Comparison of ENCODE assay signal across 19 cellular contexts in the genomic region with DNA sequence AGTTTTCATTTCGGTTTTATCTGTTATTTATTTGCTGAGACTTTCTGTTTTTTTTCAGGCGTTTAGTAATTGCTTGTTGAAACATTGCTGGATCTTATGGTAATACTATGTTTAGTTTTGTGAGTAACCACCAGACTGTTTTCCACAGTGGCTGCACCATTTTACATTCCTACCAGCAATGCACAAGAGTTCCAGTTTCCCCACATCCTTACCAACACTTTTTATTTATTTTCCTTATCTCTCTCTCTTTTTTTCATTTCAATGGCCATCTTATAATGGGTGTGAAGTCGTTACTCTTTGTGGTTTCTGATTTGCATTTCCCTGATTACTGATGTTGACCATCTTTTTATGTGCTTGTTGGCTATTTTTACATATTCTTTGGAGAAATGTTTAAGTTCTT. TPM values are rescaled to one million over a fixed set of nuclear protein-coding genes. Genes with fewer than 3 reads are reported as not detected.
DNase-seq lines count a peak whose midpoint lies in the region; ATAC-seq and TF ChIP-seq lines count a peak whose summit lies in the region.
"Had no signal": no experiment of that assay in that cellular context is flagged by ENCODE, and none has a peak within 500 bp of the region (broad histone marks: within the 10 kb centered on the region; RNA-seq: fewer than 3 reads in every experiment).

No MANE protein-coding gene starts in this region.

- TF ChIP-seq POLR2A in uterus (IDR thresholded peaks at IDR 0.05) = no peak

- H4K20me1 ChIP-seq in H9 (ENCODE audit: control insufficient read depth, insufficient read depth, insufficient read length) = no peaks in the 10 kb centered on the region

- no peaks in the 10 kb centered on the region for H3K36me3 ChIP-seq in uterus
- H3K36me3 ChIP-seq: breast epithelium had no signal

- no peak for TF ChIP-seq CTCF in CD4-positive, alpha-beta T cell (IDR thresholded peaks at IDR 0.05)
- TF ChIP-seq CTCF in H9 (conservative IDR thresholded peaks at IDR 0.05) (no peak), uterus (IDR thresholded peaks at IDR 0.05) (no peak)

- no peak overlapping the region for H3K9ac ChIP-seq in H9 (ENCODE audit: extremely low read depth, insufficient read length, low read length)
- H3K9ac ChIP-seq: SK-N-SH had no signal

- peaks cover 33% of the 10 kb centered on the region for H3K36me3 Mint-ChIP-seq in CD4-positive, alpha-beta T cell (ENCODE audit: low read depth)
- H3K36me3 Mint-ChIP-seq in H9 (ENCODE audit: insufficient read depth in 1 of 3, low read depth in 3 of 3) (peaks cover 12 to 24% (median 14%) of the 10 kb centered on the region in 3 experiments), memory B cell (peaks cover 12% of the 10 kb centered on the region)
- peaks cover 16% of the 10 kb centered on the region for H3K36me3 Mint-ChIP-seq in activated naive CD8-positive, alpha-beta T cell treated with anti-CD3 and anti-CD28 coated beads, Interleukin-2, amount 50 U/mL, for 24 hours (ENCODE audit: low read depth)

- no peak overlapping the region for H4K5ac ChIP-seq in H9 (ENCODE audit: insufficient read length, low read depth, low read length)

- CTCF ChIA-PET in CD4-positive, alpha-beta T cell (lab: Charles Lee) = interaction anchor here (2.3 to 3.6 kb wide), 2 partner anchors 8 to 16 kb away, joined by 6 to 14 read pairs; no protein-coding TSS in a partner anchor

- no peak overlapping the region for H3K4ac ChIP-seq in H9 (ENCODE audit: low read depth, low read length)

- no peak overlapping the region for H3K4me2 ChIP-seq in H9 (ENCODE audit: insufficient read depth, insufficient read length, low read length)
- H3K4me2 ChIP-seq: SK-N-SH had no signal

- H3K27ac Mint-ChIP-seq in CD4-positive, alpha-beta T cell = peak overlapping the region; percentile 1
- H3K27ac Mint-ChIP-seq in H9 (peak overlapping the region in 2 of 3 experiments; percentile 25 to 78; a peak in 2 of 7 replicates), memory B cell (peak overlapping the region; percentile 14)
- peak overlapping the region; percentile 52 for H3K27ac Mint-ChIP-seq in activated naive CD8-positive, alpha-beta T cell treated with anti-CD3 and anti-CD28 coated beads, Interleukin-2, amount 50 U/mL, for 24 hours

- no peak overlapping the region for H3K23ac ChIP-seq in H9 (ENCODE audit: insufficient read length, low read depth, low read length)

- WGBS in H9 (ENCODE audit: extremely low coverage, insufficient read length, low lambda C conversion rate) = no CpG with 5 or more reads among the region's 3 CpGs

- no peaks in the 10 kb centered on the region for H3K9me3 ChIP-seq in CD4-positive, alpha-beta T cell (ENCODE audit: control insufficient read depth, low read length)
- H3K9me3 ChIP-seq in H9 (ENCODE audit: control insufficient read depth, low read depth, low read length) (peaks cover 4% of the 10 kb centered on the region), uterus (peaks cover 0 to 11% of the 10 kb centered on the region in 2 donors)

- H3K56ac ChIP-seq in H9 (ENCODE audit: insufficient read length, low read depth, low read length) = no peak overlapping the region

- no peaks in the 10 kb centered on the region for H3K27me3 Mint-ChIP-seq in CD4-positive, alpha-beta T cell
- H3K27me3 Mint-ChIP-seq in H9 (ENCODE audit: low read depth) (no peaks in the 10 kb centered on the region), memory B cell (no peaks in the 10 kb centered on the region)
- no peaks in the 10 kb centered on the region for H3K27me3 Mint-ChIP-seq in activated naive CD8-positive, alpha-beta T cell treated with anti-CD3 and anti-CD28 coated beads, Interleukin-2, amount 50 U/mL, for 24 hours
- H3K27me3 Mint-ChIP-seq: activated naive CD8-positive, alpha-beta T cell treated with anti-CD3 and anti-CD28 coated beads, Interleukin-2, amount 10 ng/mL, durations not matched to agents 7 days and 5 days had no signal

- peaks cover 5% of the 10 kb centered on the region for H3K9me3 Mint-ChIP-seq in CD4-positive, alpha-beta T cell
- H3K9me3 Mint-ChIP-seq in H9 (peaks cover 17 to 24% of the 10 kb centered on the region in 2 experiments), memory B cell (peaks cover 4% of the 10 kb centered on the region)
- peaks cover 5% of the 10 kb centered on the region for H3K9me3 Mint-ChIP-seq in activated naive CD8-positive, alpha-beta T cell treated with anti-CD3 and anti-CD28 coated beads, Interleukin-2, amount 50 U/mL, for 24 hours

- H3K4me1 ChIP-seq in H9 (ENCODE audit: insufficient read depth, low read length) (no peaks in the 10 kb centered on the region; the same call in 1 of the 2 replicates), uterus (peaks cover 0 to 5% of the 10 kb centered on the region in 2 donors)
- H3K4me1 ChIP-seq: breast epithelium had no signal

- H2BK120ac ChIP-seq in H9 (ENCODE audit: low read depth, low read length, poor library complexity, severe bottlenecking) = no peak overlapping the region

- intact Hi-C loops in CD4-positive, alpha-beta T cell (cut with DNase I, micrococcal nuclease) = loop anchor here in 1 of 2 experiments (2.0 kb wide), 1 partner anchor 17 kb away; no protein-coding TSS in a partner anchor
- intact Hi-C loops in uterus (cut with DNase I; ENCODE audit: low total_unique reads) = no loop called here

- no peak overlapping the region for H3T11ph ChIP-seq in H9 (ENCODE audit: low read length)

- no peak overlapping the region for H2AK5ac ChIP-seq in H9 (ENCODE audit: insufficient read length, low read length)

- no peak for ATAC-seq in CD4-positive, alpha-beta T cell (ENCODE audit: poor library complexity)
- no peak for ATAC-seq in activated naive CD8-positive, alpha-beta T cell treated with anti-CD3 and anti-CD28 coated beads, Interleukin-2, amount 50 U/mL, for 24 hours
- ATAC-seq in memory B cell (ENCODE audit: low read depth) (no peak), GM19397 (IDR thresholded peaks at IDR 0.05; ENCODE audit: unreplicated experiment) (no peak), HG02571 (IDR thresholded peaks at IDR 0.05; ENCODE audit: unreplicated experiment) (no peak)
- ATAC-seq: Panc1, sciatic nerve had no signal

- DNase-seq in CD4-positive, alpha-beta T cell = no peak
- DNase-seq in H9 (no peak), memory B cell (ENCODE audit: low spot score in 2 of 2) (no peak), uterus (no peak), NCI-H2227 (lab: John Stamatoyannopoulos, UW; ENCODE audit: unreplicated experiment) (no peak)
- no peak for DNase-seq in activated naive CD8-positive, alpha-beta T cell treated with anti-CD3 and anti-CD28 coated beads, Interleukin-2, amount 50 U/mL, for 24 hours
- DNase-seq: activated CD4-positive, alpha-beta T cell treated with anti-CD3 and anti-CD28 coated beads, Interleukin-2, amount 50 U/mL, for 1 hour; activated naive CD8-positive, alpha-beta T cell treated with anti-CD3 and anti-CD28 coated beads, Interleukin-2, amount 10 ng/mL, durations not matched to agents 7 days and 5 days; activated T-cell treated with anti-CD3 and anti-CD28 coated beads for 4 hours; EL; KG1; NCI-H1105; NCI-H2171; SK-N-SH had no signal

- no peak overlapping the region for H3K4me3 Mint-ChIP-seq in CD4-positive, alpha-beta T cell
- no peak overlapping the region for H3K4me3 Mint-ChIP-seq in H9
- no peak overlapping the region for H3K4me3 Mint-ChIP-seq in activated naive CD8-positive, alpha-beta T cell treated with anti-CD3 and anti-CD28 coated beads, Interleukin-2, amount 50 U/mL, for 24 hours
- H3K4me3 Mint-ChIP-seq in memory B cell = peak overlapping the region; percentile 10
- H3K4me3 Mint-ChIP-seq: activated naive CD8-positive, alpha-beta T cell treated with anti-CD3 and anti-CD28 coated beads, Interleukin-2, amount 10 ng/mL, durations not matched to agents 7 days and 5 days had no signal

- no peak overlapping the region for H2BK20ac ChIP-seq in H9 (ENCODE audit: low read depth, low read length, poor library complexity, severe bottlenecking)

- no peak overlapping the region for H3K14ac ChIP-seq in H9 (ENCODE audit: insufficient read depth, low read length)

- no peak overlapping the region for H2AFZ ChIP-seq in H9 (ENCODE audit: low read length)

- POLR2A ChIA-PET in CD4-positive, alpha-beta T cell (lab: Charles Lee) = no interaction called here

- H2BK12ac ChIP-seq in H9 (ENCODE audit: insufficient read length, low read depth, low read length) = no peak overlapping the region

- no peak overlapping the region for H2BK5ac ChIP-seq in H9 (ENCODE audit: insufficient read length, low read length)

- peaks cover 3% of the 10 kb centered on the region for H3K79me1 ChIP-seq in H9 (ENCODE audit: insufficient read depth, low read depth, low read length, poor library complexity, severe bottlenecking)

- H3K4me1 Mint-ChIP-seq in CD4-positive, alpha-beta T cell (ENCODE audit: low read depth) = peaks cover 71% of the 10 kb centered on the region
- peaks cover 32 to 34% of the 10 kb centered on the region in 2 experiments for H3K4me1 Mint-ChIP-seq in H9
- H3K4me1 Mint-ChIP-seq in activated naive CD8-positive, alpha-beta T cell treated with anti-CD3 and anti-CD28 coated beads, Interleukin-2, amount 50 U/mL, for 24 hours = peaks cover 73% of the 10 kb centered on the region
- H3K4me1 Mint-ChIP-seq in memory B cell = peaks cover 37% of the 10 kb centered on the region

- H3K27ac ChIP-seq in CD4-positive, alpha-beta T cell (ENCODE audit: low read depth, low read length) = no peak overlapping the region
- no peak overlapping the region for H3K27ac ChIP-seq in H9 (ENCODE audit: insufficient read length, low read depth, low read length)
- H3K27ac ChIP-seq in uterus = no peak overlapping the region
- H3K27ac ChIP-seq: breast epithelium had no signal

- no peak overlapping the region for H2BK15ac ChIP-seq in H9 (ENCODE audit: low read depth, low read length)

- no peak overlapping the region for H4K91ac ChIP-seq in H9 (ENCODE audit: insufficient read length, low read depth, low read length)

- H3K4me3 ChIP-seq in uterus = no peak overlapping the region
- H3K4me3 ChIP-seq: breast epithelium had no signal

- H3K27me3 ChIP-seq in CD4-positive, alpha-beta T cell (ENCODE audit: control insufficient read depth, insufficient read depth, low read length) = no peaks in the 10 kb centered on the region
- no peaks in the 10 kb centered on the region for H3K27me3 ChIP-seq in H9 (ENCODE audit: insufficient read depth, low read length)
- H3K27me3 ChIP-seq in uterus = no peaks in the 10 kb centered on the region
- H3K27me3 ChIP-seq: breast epithelium had no signal

- no peaks in the 10 kb centered on the region for H3K23me2 ChIP-seq in H9 (ENCODE audit: insufficient read length, low read depth, low read length, poor library complexity, severe bottlenecking)

- no peak overlapping the region for H4K8ac ChIP-seq in H9 (replicated peaks; ENCODE audit: insufficient read length, low read depth, low read length)

- no peak overlapping the region for H3K18ac ChIP-seq in H9 (ENCODE audit: insufficient read length, low read depth, low read length)

- peaks cover 6% of the 10 kb centered on the region; the same call in 1 of the 2 replicates for H3K79me2 ChIP-seq in H9 (ENCODE audit: insufficient read depth, low read length)

RNA-seq across cellular contexts. Expression of a gene that starts 23.7 kb away (rescaled TPM):
- 100 to 1,000 TPM in 1 of 2 experiments, 10 to 100 TPM in 1; 97.0 to 100 TPM for total RNA-seq in CD4-positive, alpha-beta T cell
- total RNA-seq in H9 (2021) (24.3 and 26.7 TPM in 2 replicates), uterus (100 to 1,000 TPM in 3 of 4 donors, 10 to 100 TPM in 1; 83.4 to 247 (median 146) TPM)

Comparison
In these comparisons a context has a peak if more than half of its experiments do, and no peak if none do; other contexts are left out.
1. H3K27ac Mint-ChIP-seq: peak in every context shown above with its lines; median percentile 52 in activated naive CD8-positive, alpha-beta T cell treated with anti-CD3 and anti-CD28 coated beads, Interleukin-2, amount 50 U/mL, for 24 hours; 52 in H9; 14 in memory B cell; 1 in CD4-positive, alpha-beta T cell.